Comparison of ENCODE assay signal across 8 cellular contexts in the genomic region with DNA sequence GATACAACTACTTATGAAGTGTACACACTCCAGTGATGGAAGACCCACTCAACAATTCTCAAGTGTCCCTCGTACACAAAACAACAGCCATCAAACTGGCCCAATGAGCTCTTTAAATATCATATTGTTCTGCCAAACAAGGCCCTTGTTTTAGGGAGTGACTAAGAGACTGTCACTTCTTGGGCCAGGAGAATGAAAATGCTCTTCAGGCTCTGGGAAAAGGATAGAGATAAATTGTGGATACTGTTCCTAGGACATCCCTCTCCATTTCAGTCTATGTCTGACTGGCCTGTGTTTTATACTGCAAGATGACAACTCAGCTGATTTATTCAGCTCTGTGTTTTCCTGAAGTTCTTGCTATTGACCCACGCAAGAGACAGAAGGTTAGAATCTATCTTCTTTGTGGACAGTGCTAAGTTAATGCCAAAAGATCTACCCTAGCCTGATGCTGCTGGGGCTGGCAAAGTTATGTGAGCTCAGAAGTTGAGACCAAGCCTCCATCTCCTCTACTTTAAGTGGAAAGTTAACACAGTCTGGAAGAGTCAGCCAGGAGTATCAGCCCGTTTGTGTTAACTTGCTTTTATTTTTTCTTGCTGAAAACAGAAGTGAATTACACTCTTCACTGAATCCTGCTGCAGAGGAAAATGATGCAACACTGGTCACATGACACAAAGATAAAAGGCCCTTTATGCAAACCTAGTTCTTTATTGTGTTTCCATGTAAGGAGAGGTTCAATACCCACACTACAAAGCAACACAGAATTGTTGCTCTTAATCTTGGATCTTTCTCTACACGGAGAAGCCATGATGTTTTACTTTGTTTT. TPM values are rescaled to one million over a fixed set of nuclear protein-coding genes. Genes with fewer than 3 reads are reported as not detected.
A peak's percentile ranks its signal among the peaks of the same experiment; 100 is the strongest.
DNase-seq lines count a peak whose midpoint lies in the region; ATAC-seq and TF ChIP-seq lines count a peak whose summit lies in the region.

No MANE protein-coding gene starts in this region.

- H3K4me1 Mint-ChIP-seq in activated CD4-positive, alpha-beta T cell treated with anti-CD3 and anti-CD28 coated beads for 36 hours = peaks cover 58% of the 10 kb centered on the region

- TF ChIP-seq CTCF in epithelial cell of proximal tubule (conservative IDR thresholded peaks at IDR 0.05; ENCODE audit: low read depth, low read length) (no peak), GM13976 (IDR thresholded peaks at IDR 0.05; ENCODE audit: borderline replicate concordance, control extremely low read depth, extremely low read depth, insufficient read depth, missing control alignments) (no peak)

- CTCF ChIA-PET in activated CD4-positive, alpha-beta T cell treated with anti-CD3 and anti-CD28 coated beads for 36 hours (lab: Charles Lee) = interaction anchor here (0.7 kb wide), 1 partner anchor 118 kb away, joined by 3 read pairs; no protein-coding TSS in a partner anchor

- in situ Hi-C loops in GM13976 (cut with MboI; ENCODE audit: low sequenced_read_pairs, unreplicated experiment) = no loop called here

- ATAC-seq in activated CD4-positive, alpha-beta T cell treated with anti-CD3 and anti-CD28 coated beads for 36 hours = peak; percentile 74
- ATAC-seq in HG02973 (IDR thresholded peaks at IDR 0.05; ENCODE audit: unreplicated experiment) = no peak

- intact Hi-C loops in activated CD4-positive, alpha-beta T cell treated with anti-CD3 and anti-CD28 coated beads for 36 hours (cut with DNase I, micrococcal nuclease) = loop anchor here in 1 of 2 experiments (10.0 kb wide), 1 partner anchor 269 kb away; a partner anchor contains a TSS

- peak overlapping the region; percentile 39 for H3K4me3 Mint-ChIP-seq in activated CD4-positive, alpha-beta T cell treated with anti-CD3 and anti-CD28 coated beads for 36 hours

- H3K27ac Mint-ChIP-seq in activated CD4-positive, alpha-beta T cell treated with anti-CD3 and anti-CD28 coated beads for 36 hours = peak overlapping the region; percentile 84

- H3K27me3 Mint-ChIP-seq in activated CD4-positive, alpha-beta T cell treated with anti-CD3 and anti-CD28 coated beads for 36 hours = no peaks in the 10 kb centered on the region

- peaks cover 3% of the 10 kb centered on the region for H3K9me3 Mint-ChIP-seq in activated CD4-positive, alpha-beta T cell treated with anti-CD3 and anti-CD28 coated beads for 36 hours (ENCODE audit: low read depth)

- POLR2A ChIA-PET in activated CD4-positive, alpha-beta T cell treated with anti-CD3 and anti-CD28 coated beads for 36 hours (lab: Charles Lee) = no interaction called here

- DNase-seq in activated CD4-positive, alpha-beta T cell treated with anti-CD3 and anti-CD28 coated beads for 36 hours = peak; percentile 20
- DNase-seq in activated CD4-positive, alpha-beta T cell treated with anti-CD3 and anti-CD28 coated beads, Interleukin-2, amount 50 U/mL, for 4 hours = no peak
- DNase-seq in SIG-M5 treated with dmso at 0.1 percent for 504 hours (lab: John Stamatoyannopoulos, UW; ENCODE audit: unreplicated experiment) = peak; percentile 88
- DNase-seq in epithelial cell of proximal tubule (ENCODE audit: low read depth) = peak; percentile 35
- peak; percentile 22 for DNase-seq in non-pigmented ciliary epithelial cell (ENCODE audit: low read depth)
- no peak for DNase-seq in GM13976 (ENCODE audit: low spot score)
- DNase-seq in ecto neural progenitor cell (ENCODE audit: low spot score) = no peak

- H3K36me3 Mint-ChIP-seq in activated CD4-positive, alpha-beta T cell treated with anti-CD3 and anti-CD28 coated beads for 36 hours (ENCODE audit: low read depth) = peaks cover 2% of the 10 kb centered on the region

- no peak overlapping the region for H3K4me3 ChIP-seq in epithelial cell of proximal tubule (ENCODE audit: low read depth, low read length)

RNA-seq across cellular contexts. Expression of a gene that starts 14.6 kb away (rescaled TPM):
- 1 to 10 TPM; 1.9 to 3.5 TPM for total RNA-seq in activated CD4-positive, alpha-beta T cell treated with anti-CD3 and anti-CD28 coated beads for 36 hours
- total RNA-seq in epithelial cell of proximal tubule = 0.14 and 0.52 TPM in 2 replicates

Comparison
In these comparisons a context has a peak if more than half of its experiments do, and no peak if none do; other contexts are left out.
1. DNase-seq: peak in activated CD4-positive, alpha-beta T cell treated with anti-CD3 and anti-CD28 coated beads for 36 hours (single experiment), SIG-M5 treated with dmso at 0.1 percent for 504 hours (single experiment), epithelial cell of proximal tubule (single experiment) and non-pigmented ciliary epithelial cell (single experiment); none in activated CD4-positive, alpha-beta T cell treated with anti-CD3 and anti-CD28 coated beads, Interleukin-2, amount 50 U/mL, for 4 hours (0 of 2), GM13976 (single experiment) and ecto neural progenitor cell (single experiment).